ENCODE assay signal across 7 cellular contexts in the genomic region with DNA sequence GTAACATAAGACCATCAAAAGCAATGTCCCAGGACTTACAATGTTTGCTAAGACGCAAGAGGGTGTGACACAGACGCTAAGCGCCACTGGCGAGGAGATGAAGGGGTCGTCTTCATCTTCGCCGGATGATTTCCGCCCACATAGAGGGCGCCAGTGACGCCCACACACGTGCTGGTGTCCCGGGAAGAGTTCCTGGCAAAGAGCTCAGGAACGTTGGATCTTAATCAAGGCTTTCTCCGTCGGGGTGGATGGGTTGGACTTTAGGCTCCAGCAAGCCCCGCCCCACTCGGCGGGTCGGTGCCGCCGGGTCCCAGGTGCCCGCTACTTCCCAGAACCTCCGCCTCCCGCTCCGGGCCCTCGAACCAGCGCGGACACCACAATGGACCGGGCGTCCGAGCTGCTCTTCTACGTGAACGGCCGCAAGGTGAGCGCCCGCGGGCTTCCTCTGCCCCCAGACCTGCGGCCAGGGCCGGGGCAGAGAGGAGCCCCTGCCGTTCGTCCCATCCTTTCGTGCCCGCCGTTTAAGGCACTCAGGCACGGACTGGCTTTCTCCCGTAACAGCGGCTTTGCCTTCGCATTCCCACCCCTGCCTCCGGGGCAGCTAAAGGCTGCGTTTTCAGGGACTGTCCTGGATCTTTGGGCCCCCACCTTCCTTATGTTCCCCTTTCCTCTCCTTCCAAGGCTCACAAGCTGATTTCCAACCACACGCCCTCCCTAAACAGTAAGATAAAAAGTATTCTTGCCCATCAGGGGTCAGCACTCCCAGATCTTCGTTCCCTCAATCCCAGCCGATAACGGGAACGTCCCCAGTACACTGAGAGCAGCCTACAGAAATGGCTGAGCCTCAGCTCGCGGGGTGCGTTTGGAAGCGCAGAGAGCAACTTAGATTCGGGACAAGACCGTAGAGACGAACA. TPM values are rescaled to one million over a fixed set of nuclear protein-coding genes. Genes with fewer than 3 reads are reported as not detected.
DNase-seq lines count a peak whose midpoint lies in the region; ATAC-seq and TF ChIP-seq lines count a peak whose summit lies in the region.

A gene (plus strand): TSS at position 285 of the 914 bp plus-strand sequence. CDS start 95 bp downstream, at position 380.

- CTCF ChIA-PET in OCI-LY7 (lab: Charles Lee; ENCODE audit: unreplicated experiment) (no interaction called here), mammary epithelial cell (lab: Charles Lee; ENCODE audit: low non-redundant PET) (no interaction called here)

- dilution Hi-C loops in mammary epithelial cell (cut with HindIII; ENCODE audit: low sequenced_read_pairs), result no loop called here

- BruUV-seq in OCI-LY7 (replicated peaks; lab: Mats Ljungman, UMichigan) (no TSS peak), mammary epithelial cell (replicated peaks; lab: Mats Ljungman, UMichigan) (no TSS peak)

- in situ Hi-C loops in mammary epithelial cell (cut with MboI; ENCODE audit: low sequenced_read_pairs in 2 of 2) (loop anchor here in 1 of 2 donors (10.0 kb wide), 1 partner anchor 109 kb away; no protein-coding TSS in a partner anchor), gastrocnemius medialis (cut with MboI; ENCODE audit: low sequenced_read_pairs in 4 of 4) (loop anchor here in 1 of 4 donors (10.0 kb wide), 1 partner anchor 119 kb away; no protein-coding TSS in a partner anchor)

- no peak within 1 kb of the TSS for H2AFZ ChIP-seq in OCI-LY7 (ENCODE audit: low read length)
- H2AFZ ChIP-seq in mammary epithelial cell (ENCODE audit: low read depth, low read length), result peak within 1 kb of the TSS; percentile 90

- peak within 1 kb of the TSS; percentile 16 for H3K27ac ChIP-seq in OCI-LY7 (ENCODE audit: low read depth, low read length, poor library complexity, severe bottlenecking)
- no peak within 1 kb of the TSS for H3K27ac ChIP-seq in mammary epithelial cell (ENCODE audit: insufficient read depth, low read depth, low read length)
- H3K27ac ChIP-seq in gastrocnemius medialis, result peak within 1 kb of the TSS; percentile 63 to 78 (median 69)

- H3K4me1 ChIP-seq in OCI-LY7 (ENCODE audit: insufficient read depth, low read length, poor library complexity, severe bottlenecking) (peaks cover 24% of the 10 kb centered on the region), mammary epithelial cell (ENCODE audit: insufficient read depth, low read length) (peaks cover 9% of the 10 kb centered on the region), gastrocnemius medialis (peaks cover 0 to 5% of the 10 kb centered on the region in 2 donors)

- TF ChIP-seq CTCF in OCI-LY7 (conservative IDR thresholded peaks at IDR 0.05; ENCODE audit: low read length) (0 out of 2 replicates have a peak, but pooled peaks have one; percentile 35), mammary epithelial cell (conservative IDR thresholded peaks at IDR 0.05 in 1 of 2, IDR thresholded peaks at IDR 0.05 in 1 of 2; ENCODE audit: extremely low read depth in 1 of 2, insufficient read depth in 1 of 2, low read depth in 1 of 2, low read length in 2 of 2) (no peak), gastrocnemius medialis (IDR thresholded peaks at IDR 0.05 in 4 of 5, conservative IDR thresholded peaks at IDR 0.05 in 1 of 5) (no peak)

- H3K9ac ChIP-seq in mammary epithelial cell (ENCODE audit: insufficient read depth, low read length), result no peak within 1 kb of the TSS

- peak within 1 kb of the TSS; percentile 14 for H3K4me3 ChIP-seq in OCI-LY7 (ENCODE audit: low read depth, low read length, poor library complexity, severe bottlenecking)
- peak within 1 kb of the TSS; percentile 48 to 54 (median 49) for H3K4me3 ChIP-seq in mammary epithelial cell (replicated peaks in 1 of 3; ENCODE audit: insufficient read depth in 1 of 3, low read depth in 2 of 3, low read length in 3 of 3)
- H3K4me3 ChIP-seq in gastrocnemius medialis, result peak within 1 kb of the TSS; percentile 55 to 68 (median 59)

- 15% methylated on average over 26 of the region's 62 CpGs for WGBS in mammary epithelial cell (ENCODE audit: low coverage, missing lambda C conversion rate)

- no peaks in the 10 kb centered on the region for H4K20me1 ChIP-seq in OCI-LY7 (ENCODE audit: insufficient read depth, low read length)
- no peaks in the 10 kb centered on the region for H4K20me1 ChIP-seq in mammary epithelial cell (ENCODE audit: insufficient read depth, low read length)

- POLR2A ChIA-PET in OCI-LY7 (lab: Charles Lee), result no interaction called here

- intact Hi-C loops in OCI-LY7 (cut with micrococcal nuclease; ENCODE audit: unreplicated experiment), result no loop called here
- intact Hi-C loops in mammary epithelial cell (cut with micrococcal nuclease), result no loop called here
- intact Hi-C loops in gastrocnemius medialis (cut with DNase I; ENCODE audit: low total_unique reads), result no loop called here

- no peaks in the 10 kb centered on the region for H3K79me2 ChIP-seq in OCI-LY7 (ENCODE audit: insufficient read depth, low read depth, low read length)
- no peaks in the 10 kb centered on the region for H3K79me2 ChIP-seq in mammary epithelial cell (ENCODE audit: insufficient read depth, low read length)

- H3K4me2 ChIP-seq in OCI-LY7 (ENCODE audit: low read length) (peak within 1 kb of the TSS; percentile 65), mammary epithelial cell (ENCODE audit: insufficient read depth, low read depth, low read length) (peak within 1 kb of the TSS; percentile 81)

- ATAC-seq in GM18511 (IDR thresholded peaks at IDR 0.05; ENCODE audit: unreplicated experiment) (peak; percentile 52), gastrocnemius medialis (peak; percentile 74)

- H3K36me3 ChIP-seq in OCI-LY7 (ENCODE audit: insufficient read depth, low read length), result peaks cover 23% of the 10 kb centered on the region
- H3K36me3 ChIP-seq in mammary epithelial cell (ENCODE audit: insufficient read depth, low read length), result no peaks in the 10 kb centered on the region
- H3K36me3 ChIP-seq in gastrocnemius medialis, result no peaks in the 10 kb centered on the region

- DNase-seq in OCI-LY7 (ENCODE audit: low spot score), result peak; percentile 9
- DNase-seq in mammary epithelial cell, result peak; percentile 30
- DNase-seq in iPS-NIHi7 (ENCODE audit: extremely low spot score), result peak; percentile 85
- DNase-seq in gastrocnemius medialis, result peak; percentile 67 to 73
- no peak for DNase-seq in NCI-H1436 (lab: John Stamatoyannopoulos, UW)
- no peak for DNase-seq in NCI-H146 (lab: John Stamatoyannopoulos, UW)

- peak; percentile 43 to 59 for TF ChIP-seq POLR2A in gastrocnemius medialis (IDR thresholded peaks at IDR 0.05)

- H3K27me3 ChIP-seq in mammary epithelial cell (ENCODE audit: insufficient read depth, low read length) (no peaks in the 10 kb centered on the region), gastrocnemius medialis (no peaks in the 10 kb centered on the region)

- H3K9me3 ChIP-seq in OCI-LY7 (ENCODE audit: low read length) (no peaks in the 10 kb centered on the region), mammary epithelial cell (replicated peaks; ENCODE audit: insufficient read depth, low read length) (no peaks in the 10 kb centered on the region), gastrocnemius medialis (no peaks in the 10 kb centered on the region)

- no peaks in the 10 kb centered on the region for H3K9me2 ChIP-seq in OCI-LY7 (ENCODE audit: insufficient read depth, low read length)

RNA-seq across cellular contexts. Expression of the gene that starts here (rescaled TPM):
- not detected in 2 replicates for total RNA-seq in OCI-LY7 (2014; rRNA removed; shearing (Covaris generic))
- total RNA-seq in OCI-LY7 (2022) (0.06 and 0.07 TPM in 2 replicates), mammary epithelial cell (10 to 100 TPM; 54.9 to 75.3 TPM), gastrocnemius medialis (10 to 100 TPM; 22.1 to 41.8 (median 34.0) TPM)
- 82.2 TPM for polyA plus RNA-seq in mammary epithelial cell
- polyA minus RNA-seq in mammary epithelial cell, result 263 TPM

Comparison
In these comparisons a context has a peak if more than half of its experiments do, and no peak if none do; other contexts are left out.
1. RNA of the gene that starts here (total RNA-seq): 54.9 to 75.3 TPM in mammary epithelial cell and 22.1 to 41.8 TPM in gastrocnemius medialis; 0.06 to 0.07 TPM in OCI-LY7; every median in the first group is over 10 times any median in the second.
2. Peak in DNase-seq, H3K4me3 ChIP-seq, H3K27ac ChIP-seq and H3K4me2 ChIP-seq in OCI-LY7; RNA of the gene not detected or under 1 TPM.
3. DNase-seq: peak in mammary epithelial cell (single experiment), iPS-NIHi7 (single experiment) and gastrocnemius medialis (2 of 2); none in NCI-H1436 (single experiment) and NCI-H146 (single experiment).
4. Peak in every context shown above with its lines, with median percentiles within 50 percentile points of each other: H3K4me3 ChIP-seq.